In the genomic region with DNA sequence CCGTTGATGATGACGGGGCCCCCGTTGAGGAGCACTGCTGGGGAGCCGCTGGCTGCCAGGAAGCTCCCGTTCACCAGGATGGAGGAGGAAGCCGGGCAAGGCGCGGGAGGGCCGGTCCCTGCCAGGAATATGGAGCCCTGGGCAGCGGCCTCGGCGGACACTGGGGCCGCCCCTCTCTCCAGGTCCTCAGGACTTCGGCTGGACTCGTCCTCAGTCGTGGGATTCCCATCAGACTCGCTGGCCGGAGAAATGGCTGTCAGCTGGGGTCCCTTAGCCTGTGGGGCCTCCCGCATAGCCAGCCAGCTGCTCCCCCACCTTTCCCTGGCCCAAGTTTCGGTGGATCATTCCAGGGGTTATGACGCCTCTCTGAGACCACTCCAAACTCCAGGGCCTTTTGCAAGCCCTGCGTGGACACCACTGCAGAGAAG, we compare ENCODE assay signal across 1 cellular context.
TF ChIP-seq lines count a peak whose summit lies in the region.

No MANE protein-coding gene starts in this region.

TF ChIP-seq in K562, 482 proteins besides CTCF, POLR2A, EP300 and RAD21:
- TF ChIP-seq FUS (optimal IDR thresholded peaks at IDR 0.05; ENCODE audit: low read depth, low read length) (no peak), ZNF217 (CRISPR knock-in tag; IDR thresholded peaks at IDR 0.05) (no peak), FIP1L1 (IDR thresholded peaks at IDR 0.05; ENCODE audit: low read depth, low read length, poor library complexity, severe bottlenecking) (peak; percentile 12)
- TF ChIP-seq, protein P1, sequence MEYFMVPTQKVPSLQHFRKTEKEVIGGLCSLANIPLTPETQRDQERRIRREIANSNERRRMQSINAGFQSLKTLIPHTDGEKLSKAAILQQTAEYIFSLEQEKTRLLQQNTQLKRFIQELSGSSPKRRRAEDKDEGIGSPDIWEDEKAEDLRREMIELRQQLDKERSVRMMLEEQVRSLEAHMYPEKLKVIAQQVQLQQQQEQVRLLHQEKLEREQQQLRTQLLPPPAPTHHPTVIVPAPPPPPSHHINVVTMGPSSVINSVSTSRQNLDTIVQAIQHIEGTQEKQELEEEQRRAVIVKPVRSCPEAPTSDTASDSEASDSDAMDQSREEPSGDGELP (CRISPR knock-in tag; IDR thresholded peaks at IDR 0.05; ENCODE audit: borderline replicate concordance), result 0 out of 2 replicates have a peak, but pooled peaks have one; percentile 1
- TF ChIP-seq, protein P2, sequence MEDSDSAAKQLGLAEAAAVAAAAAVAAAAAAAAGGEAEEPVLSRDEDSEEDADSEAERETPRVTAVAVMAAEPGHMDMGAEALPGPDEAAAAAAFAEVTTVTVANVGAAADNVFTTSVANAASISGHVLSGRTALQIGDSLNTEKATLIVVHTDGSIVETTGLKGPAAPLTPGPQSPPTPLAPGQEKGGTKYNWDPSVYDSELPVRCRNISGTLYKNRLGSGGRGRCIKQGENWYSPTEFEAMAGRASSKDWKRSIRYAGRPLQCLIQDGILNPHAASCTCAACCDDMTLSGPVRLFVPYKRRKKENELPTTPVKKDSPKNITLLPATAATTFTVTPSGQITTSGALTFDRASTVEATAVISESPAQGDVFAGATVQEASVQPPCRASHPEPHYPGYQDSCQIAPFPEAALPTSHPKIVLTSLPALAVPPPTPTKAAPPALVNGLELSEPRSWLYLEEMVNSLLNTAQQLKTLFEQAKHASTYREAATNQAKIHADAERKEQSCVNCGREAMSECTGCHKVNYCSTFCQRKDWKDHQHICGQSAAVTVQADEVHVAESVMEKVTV (CRISPR knock-in tag; IDR thresholded peaks at IDR 0.05), result no peak
